In the genomic region with DNA sequence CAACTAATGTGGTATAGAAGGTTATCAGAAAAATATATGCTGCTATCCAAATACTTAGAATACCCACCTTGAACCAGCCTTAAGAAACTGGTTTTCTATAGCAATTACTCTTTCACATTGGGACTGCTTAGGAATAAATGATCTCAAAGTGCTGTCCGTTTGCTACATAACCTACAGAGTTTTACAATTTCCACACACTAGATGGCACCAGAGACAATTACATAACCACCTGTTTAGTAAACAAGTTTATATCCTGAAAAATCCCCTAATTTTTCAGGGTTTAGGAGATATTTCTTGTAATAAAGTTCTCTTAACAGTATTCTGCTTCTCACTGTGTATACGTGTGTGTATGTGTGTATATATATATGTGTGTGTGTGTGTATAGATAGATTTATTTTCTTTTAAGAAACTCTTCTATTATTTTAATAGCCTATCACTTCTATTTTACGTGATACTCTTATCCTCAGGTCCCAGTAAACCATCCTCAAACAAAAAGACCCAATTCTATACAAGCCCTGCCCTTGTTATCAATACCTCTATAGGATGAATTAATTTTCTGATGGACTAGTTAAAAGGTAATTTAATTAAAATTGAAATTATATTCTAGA, we compare ENCODE assay signal across 8 cellular contexts. TPM values are rescaled to one million over a fixed set of nuclear protein-coding genes. Genes with fewer than 3 reads are reported as not detected.
DNase-seq lines count a peak whose midpoint lies in the region; ATAC-seq and TF ChIP-seq lines count a peak whose summit lies in the region.

No MANE protein-coding gene starts in this region.

- H2BK5ac ChIP-seq in trophoblast cell (ENCODE audit: low read depth, low read length, poor library complexity): no peak overlapping the region

- no peaks in the 10 kb centered on the region for H3K36me3 ChIP-seq in trophoblast cell (ENCODE audit: control insufficient read depth in 1 of 2, insufficient read depth in 2 of 2, low read length in 2 of 2)

- no peak overlapping the region for H3K4me3 Mint-ChIP-seq in chondrocyte (ENCODE audit: unreplicated experiment)

- H4K12ac ChIP-seq in trophoblast cell (ENCODE audit: low read depth, low read length): no peak overlapping the region

- no peak overlapping the region for H2AK5ac ChIP-seq in trophoblast cell (ENCODE audit: low read length)

- no peak overlapping the region for H3K27ac ChIP-seq in trophoblast cell (ENCODE audit: low read depth, low read length)

- H3K23ac ChIP-seq in trophoblast cell (ENCODE audit: low read length): no peak overlapping the region

- no peak overlapping the region for H2BK120ac ChIP-seq in trophoblast cell (ENCODE audit: insufficient read depth, low read length, poor library complexity)

- H3K4me1 Mint-ChIP-seq in chondrocyte (ENCODE audit: low read depth): no peaks in the 10 kb centered on the region

- intact Hi-C loops in posterior vena cava (cut with DNase I): no loop called here

- no peaks in the 10 kb centered on the region for H3K27me3 Mint-ChIP-seq in chondrocyte (ENCODE audit: low read depth)

- no peak overlapping the region for H3K4ac ChIP-seq in trophoblast cell (ENCODE audit: low read depth, low read length)

- no peaks in the 10 kb centered on the region for H3K9me3 ChIP-seq in trophoblast cell (ENCODE audit: insufficient read depth, low read depth, low read length)

- H3K79me2 ChIP-seq in trophoblast cell (ENCODE audit: control insufficient read depth, insufficient read depth, low read length, poor library complexity): no peaks in the 10 kb centered on the region

- H3K4me3 ChIP-seq in AG10803 (ENCODE audit: low read length) (no peak overlapping the region), trophoblast cell (ENCODE audit: low read depth, low read length) (no peak overlapping the region)

- H3K4me2 ChIP-seq in trophoblast cell (ENCODE audit: low read length): no peak overlapping the region

- no CpG with 5 or more reads among the region's 3 CpGs for WGBS in trophoblast cell (ENCODE audit: extremely low coverage, insufficient coverage, insufficient read length)

- no peak overlapping the region for H3K9ac ChIP-seq in trophoblast cell (ENCODE audit: low read length)

- DNase-seq in AG10803 (ENCODE audit: low read depth) (peak; percentile 21), NCI-H1105 treated with DMSO at 0.1 percent for 48 hours (lab: John Stamatoyannopoulos, UW) (peak; percentile 35), chondrocyte (ENCODE audit: low spot score) (no peak), trophoblast cell (peak; percentile 1 to 66), posterior vena cava (ENCODE audit: low spot score) (no peak), NCI-H2081 treated with DMSO at 0.1 percent for 48 hours (lab: John Stamatoyannopoulos, UW) (no peak)

- ATAC-seq in GM18861 (IDR thresholded peaks at IDR 0.05; ENCODE audit: unreplicated experiment) (peak; percentile 62), HG03439 (IDR thresholded peaks at IDR 0.05; ENCODE audit: unreplicated experiment) (no peak)

- H2AFZ ChIP-seq in trophoblast cell (ENCODE audit: insufficient read depth, low read length, poor library complexity): no peak overlapping the region

- no peak overlapping the region for H3K27ac Mint-ChIP-seq in chondrocyte (ENCODE audit: unreplicated experiment)

- H3K79me1 ChIP-seq in trophoblast cell (ENCODE audit: low read length): no peaks in the 10 kb centered on the region

- H4K8ac ChIP-seq in trophoblast cell (ENCODE audit: low read depth, low read length): no peak overlapping the region

- no peaks in the 10 kb centered on the region for H3K27me3 ChIP-seq in trophoblast cell (ENCODE audit: insufficient read depth, low read length)

- H2BK12ac ChIP-seq in trophoblast cell (ENCODE audit: low read length): no peak overlapping the region

- peak; percentile 48 for TF ChIP-seq CTCF in AG10803 (conservative IDR thresholded peaks at IDR 0.05; ENCODE audit: low read length)
- peak; percentile 83 for TF ChIP-seq CTCF in chondrocyte (IDR thresholded peaks at IDR 0.05)

- no peak overlapping the region for H3K18ac ChIP-seq in trophoblast cell (ENCODE audit: low read length)

- no peaks in the 10 kb centered on the region for H3K9me3 Mint-ChIP-seq in chondrocyte (ENCODE audit: low read depth)

- H3K14ac ChIP-seq in trophoblast cell (ENCODE audit: low read length): no peak overlapping the region

- no peak overlapping the region for H4K91ac ChIP-seq in trophoblast cell (ENCODE audit: low read depth, low read length)

- no peaks in the 10 kb centered on the region for H3K36me3 Mint-ChIP-seq in chondrocyte (ENCODE audit: low read depth)

- no peaks in the 10 kb centered on the region for H3K4me1 ChIP-seq in trophoblast cell (ENCODE audit: control insufficient read depth in 1 of 2, insufficient read depth in 2 of 2, low read length in 2 of 2)

RNA-seq across cellular contexts. Expression of gene OR5I1, which starts 6.7 kb away (rescaled TPM):
- total RNA-seq in chondrocyte: not detected in 3 replicates
- not detected in 2 replicates for polyA plus RNA-seq in trophoblast cell (2013)
- not detected for total RNA-seq in posterior vena cava

RNA-seq across cellular contexts. Expression of gene OR10AG1, which starts 26.9 kb away (rescaled TPM):
- not detected in 3 replicates for total RNA-seq in chondrocyte
- polyA plus RNA-seq in trophoblast cell (2013): not detected in 2 replicates
- not detected for total RNA-seq in posterior vena cava

RNA-seq across cellular contexts. Expression of gene OR5W2, which starts 28.5 kb away (rescaled TPM):
- not detected in 3 replicates for total RNA-seq in chondrocyte
- not detected in 2 replicates for polyA plus RNA-seq in trophoblast cell (2013)
- not detected for total RNA-seq in posterior vena cava

RNA-seq across cellular contexts. Expression of gene OR5F1, which starts 51.5 kb away (rescaled TPM):
- not detected in 3 replicates for total RNA-seq in chondrocyte
- not detected in 2 replicates for polyA plus RNA-seq in trophoblast cell (2013)
- total RNA-seq in posterior vena cava: not detected

RNA-seq across cellular contexts. Expression of gene TRIM51, which starts 59.8 kb away (rescaled TPM):
- total RNA-seq in chondrocyte: not detected in 3 replicates
- polyA plus RNA-seq in trophoblast cell (2013): not detected in 2 replicates
- not detected for total RNA-seq in posterior vena cava

Comparison
In these comparisons a context has a peak if more than half of its experiments do, and no peak if none do; other contexts are left out.
1. DNase-seq: peak in AG10803 (single experiment), NCI-H1105 treated with DMSO at 0.1 percent for 48 hours (single experiment) and trophoblast cell (2 of 2); none in chondrocyte (single experiment), posterior vena cava (single experiment) and NCI-H2081 treated with DMSO at 0.1 percent for 48 hours (single experiment).